In genomic region chr4:168472920-168473319, GRCh38 we compare ENCODE assay signal across 2 cellular contexts.
TF ChIP-seq lines count a peak whose summit lies in the region.

No MANE protein-coding gene starts in this region.

TF ChIP-seq in HEK293, 187 proteins besides CTCF, POLR2A, EP300 and RAD21:
- TF ChIP-seq ZNF623 (tag by site-specific recombination; IDR thresholded peaks at IDR 0.05) = peak; percentile 95
- TF ChIP-seq ZNF155 (tag by site-specific recombination; IDR thresholded peaks at IDR 0.05) = no peak
- TF ChIP-seq PRDM2 (tag by site-specific recombination; IDR thresholded peaks at IDR 0.05; ENCODE audit: borderline replicate concordance) = no peak
- no peak for TF ChIP-seq ZNF140 (tag by site-specific recombination; IDR thresholded peaks at IDR 0.05)

TF ChIP-seq in H1, 55 proteins besides CTCF, POLR2A, EP300 and RAD21:
- TF ChIP-seq KDM1A (IDR thresholded peaks at IDR 0.05; ENCODE audit: borderline replicate concordance, low read length) = peak; percentile 73; the same call in 1 of the 2 replicates
- no peak for TF ChIP-seq SIX5 (IDR thresholded peaks at IDR 0.05; ENCODE audit: low read depth, low read length)
